ENCODE assay signal across 10 cellular contexts in the genomic region with DNA sequence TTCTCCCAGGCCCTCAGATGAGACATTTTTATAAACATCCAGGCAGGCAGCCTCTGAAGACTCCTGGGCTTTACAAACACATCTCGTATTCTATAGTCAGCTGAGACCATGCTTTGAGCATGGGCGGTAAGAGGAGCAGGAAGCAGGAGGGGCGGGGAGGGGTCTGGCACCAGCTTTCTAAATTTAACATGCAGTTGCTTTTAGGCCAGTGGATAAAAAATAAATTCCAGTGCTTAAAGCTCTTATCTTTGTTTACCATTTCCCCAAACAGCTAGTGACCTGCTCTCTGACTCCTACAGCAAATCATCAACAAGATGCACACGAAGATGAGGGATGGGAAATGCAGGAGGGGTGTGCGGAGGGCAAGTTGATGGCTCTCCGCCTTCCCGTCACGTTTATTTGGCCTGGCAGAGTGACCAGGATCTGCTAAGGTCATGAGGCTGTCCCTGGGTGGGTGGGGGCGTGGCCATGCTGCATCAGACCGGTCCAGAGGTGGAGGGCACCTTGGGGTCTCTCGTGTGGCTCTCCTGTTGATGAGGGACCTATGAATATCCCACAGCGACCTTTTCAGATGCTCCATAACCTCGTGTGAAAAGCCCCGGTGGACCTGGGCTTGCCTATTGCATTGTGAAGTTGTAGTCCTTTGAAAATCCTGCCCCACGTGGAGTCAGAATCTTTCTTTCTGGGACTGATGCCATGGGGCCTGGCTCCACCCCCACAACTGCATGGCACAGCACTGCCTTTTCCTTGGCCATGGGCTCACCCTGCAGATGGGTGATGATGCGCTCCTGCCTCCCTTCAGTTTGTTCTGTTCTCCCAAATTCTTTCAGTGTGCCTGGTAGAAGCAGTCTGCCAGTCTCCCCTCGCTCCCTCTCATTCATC.
DNase-seq lines count a peak whose midpoint lies in the region; ATAC-seq, FAIRE-seq and TF ChIP-seq lines count a peak whose summit lies in the region.
"Had no signal": no experiment of that assay in that cellular context is flagged by ENCODE, and none has a peak within 500 bp of the region (broad histone marks: within the 10 kb centered on the region; RNA-seq: fewer than 3 reads in every experiment).

No MANE protein-coding gene starts in this region.

- no peaks in the 10 kb centered on the region for H3K27me3 Mint-ChIP-seq in activated naive CD8-positive, alpha-beta T cell treated with anti-CD3 and anti-CD28 coated beads for 36 hours

- FAIRE-seq in RCC 7860 (lab: Jason Lieb, UNC) = no peak

- H3K4me3 ChIP-seq in RWPE2 (ENCODE audit: severe bottlenecking) (no peak overlapping the region), fibroblast of villous mesenchyme (ENCODE audit: low read depth, low read length) (no peak overlapping the region)
- H3K4me3 ChIP-seq: tibial artery had no signal

- H3K4me1 Mint-ChIP-seq in activated naive CD8-positive, alpha-beta T cell treated with anti-CD3 and anti-CD28 coated beads for 36 hours = no peaks in the 10 kb centered on the region

- H3K36me3 ChIP-seq in RWPE2 (ENCODE audit: low read depth) = no peaks in the 10 kb centered on the region
- H3K36me3 ChIP-seq: tibial artery had no signal

- no peak overlapping the region for H3K27ac Mint-ChIP-seq in activated naive CD8-positive, alpha-beta T cell treated with anti-CD3 and anti-CD28 coated beads for 36 hours

- no peaks in the 10 kb centered on the region for H3K9me3 ChIP-seq in RWPE2 (ENCODE audit: severe bottlenecking)
- H3K9me3 ChIP-seq: tibial artery had no signal

- H3K36me3 Mint-ChIP-seq in activated naive CD8-positive, alpha-beta T cell treated with anti-CD3 and anti-CD28 coated beads for 36 hours = no peaks in the 10 kb centered on the region

- no peak overlapping the region for H3K4me3 Mint-ChIP-seq in activated naive CD8-positive, alpha-beta T cell treated with anti-CD3 and anti-CD28 coated beads for 36 hours
- H3K4me3 Mint-ChIP-seq: activated T-cell treated with anti-CD3 and anti-CD28 coated beads, Interleukin-2, amount 50 U/mL, for 4 hours had no signal

- TF ChIP-seq CTCF in RWPE2 (IDR thresholded peaks at IDR 0.05; ENCODE audit: poor library complexity, severe bottlenecking) (no peak), fibroblast of villous mesenchyme (IDR thresholded peaks at IDR 0.05; ENCODE audit: insufficient read depth, low read depth, low read length) (no peak)

- no peaks in the 10 kb centered on the region for H3K27me3 ChIP-seq in RWPE2 (ENCODE audit: insufficient read depth, poor library complexity, severe bottlenecking)
- H3K27me3 ChIP-seq: tibial artery had no signal

- DNase-seq in COR-L47 (lab: John Stamatoyannopoulos, UW) = peak; percentile 17
- no peak for DNase-seq in RWPE2 (ENCODE audit: low spot score)
- peak; percentile 94 for DNase-seq in fibroblast of villous mesenchyme (ENCODE audit: low read depth)
- DNase-seq in nucleus accumbens (lab: John Stamatoyannopoulos, UW) = peak in 46 of 56 donors; percentile 6 to 81 (median 47)
- DNase-seq in NCI-H748 treated with DMSO at 0.1 percent for 48 hours (lab: John Stamatoyannopoulos, UW) = no peak
- no peak for DNase-seq in activated naive CD8-positive, alpha-beta T cell treated with anti-CD3 and anti-CD28 coated beads for 36 hours
- DNase-seq in RCC 7860 (ENCODE audit: low spot score) = no peak
- DNase-seq: activated T-cell treated with anti-CD3 and anti-CD28 coated beads, Interleukin-2, amount 50 U/mL, for 4 hours had no signal

- H3K4me1 ChIP-seq in RWPE2 (ENCODE audit: insufficient read depth, poor library complexity, severe bottlenecking) = no peaks in the 10 kb centered on the region
- H3K4me1 ChIP-seq: tibial artery had no signal

- no peaks in the 10 kb centered on the region for H3K9me3 Mint-ChIP-seq in activated naive CD8-positive, alpha-beta T cell treated with anti-CD3 and anti-CD28 coated beads for 36 hours
- H3K9me3 Mint-ChIP-seq: activated T-cell treated with anti-CD3 and anti-CD28 coated beads, Interleukin-2, amount 50 U/mL, for 4 hours had no signal

- ATAC-seq in RWPE2 (ENCODE audit: low read depth) (peak; percentile 45; the same call in 2 of the 3 replicates), GM21390 (IDR thresholded peaks at IDR 0.05; ENCODE audit: unreplicated experiment) (no peak)
- ATAC-seq: activated T-cell treated with anti-CD3 and anti-CD28 coated beads, Interleukin-2, amount 50 U/mL, for 4 hours had no signal

- no peak overlapping the region for H3K27ac ChIP-seq in RWPE2 (ENCODE audit: poor library complexity, severe bottlenecking)
- H3K27ac ChIP-seq: tibial artery had no signal

Comparison
In these comparisons a context has a peak if more than half of its experiments do, and no peak if none do; other contexts are left out.
1. DNase-seq: peak in COR-L47 (single experiment), fibroblast of villous mesenchyme (single experiment) and nucleus accumbens (46 of 56); none in RWPE2 (single experiment), NCI-H748 treated with DMSO at 0.1 percent for 48 hours (single experiment), activated naive CD8-positive, alpha-beta T cell treated with anti-CD3 and anti-CD28 coated beads for 36 hours (single experiment) and RCC 7860 (single experiment).